Comparison of ENCODE assay signal across 18 cellular contexts in genomic region chr9:93230185-93230584, GRCh38. TPM values are rescaled to one million over a fixed set of nuclear protein-coding genes. Genes with fewer than 3 reads are reported as not detected.
DNase-seq lines count a peak whose midpoint lies in the region; ATAC-seq, FAIRE-seq and TF ChIP-seq lines count a peak whose summit lies in the region.
"Had no signal": no experiment of that assay in that cellular context is flagged by ENCODE, and none has a peak within 500 bp of the region (broad histone marks: within the 10 kb centered on the region; RNA-seq: fewer than 3 reads in every experiment).

No MANE protein-coding gene starts in this region.

- H3K9me3 ChIP-seq in right atrium auricular region = no peaks in the 10 kb centered on the region
- no peaks in the 10 kb centered on the region for H3K9me3 ChIP-seq in duodenal mucosa (ENCODE audit: control insufficient read depth in 1 of 2, low read length in 2 of 2)
- H3K9me3 ChIP-seq in osteoblast (ENCODE audit: low read depth, low read length) = no peaks in the 10 kb centered on the region
- no peaks in the 10 kb centered on the region for H3K9me3 ChIP-seq in esophagus squamous epithelium
- H3K9me3 ChIP-seq: BLaER1, Caco-2 had no signal

- ATAC-seq in left ventricle myocardium superior = no peak
- no peak for ATAC-seq in HG03571 (IDR thresholded peaks at IDR 0.05; ENCODE audit: unreplicated experiment)
- ATAC-seq: HCT116 had no signal

- H4K20me1 ChIP-seq in osteoblast (ENCODE audit: insufficient read depth, low read length) = no peaks in the 10 kb centered on the region

- intact Hi-C loops in left ventricle myocardium superior (cut with micrococcal nuclease) = no loop called here
- intact Hi-C loops in posterior vena cava (cut with DNase I) = no loop called here
- intact Hi-C loops in esophagus squamous epithelium (cut with DNase I) = no loop called here

- TF ChIP-seq POLR2A in esophagus squamous epithelium (IDR thresholded peaks at IDR 0.05) = no peak

- FAIRE-seq in GM19239 (lab: Jason Lieb, UNC) = no peak
- FAIRE-seq: GM12892 had no signal

- TF ChIP-seq CTCF in right atrium auricular region (IDR thresholded peaks at IDR 0.05) = no peak
- no peak for TF ChIP-seq CTCF in osteoblast (IDR thresholded peaks at IDR 0.05; ENCODE audit: extremely low read depth, low read depth, low read length)
- TF ChIP-seq CTCF in esophagus squamous epithelium (IDR thresholded peaks at IDR 0.05) = no peak

- H2AFZ ChIP-seq in osteoblast (ENCODE audit: low read length) = no peak overlapping the region

- 75 to 100% methylated on average over 2 of the region's 6 CpGs for WGBS in esophagus squamous epithelium, 2 donors

- H3K9ac ChIP-seq in duodenal mucosa (ENCODE audit: low read depth in 1 of 2, low read length in 2 of 2) = peak overlapping the region; percentile 30 to 37
- H3K9ac ChIP-seq: BLaER1 had no signal

- no peaks in the 10 kb centered on the region for H3K36me3 ChIP-seq in right atrium auricular region
- H3K36me3 ChIP-seq in duodenal mucosa (ENCODE audit: control insufficient read depth in 1 of 2, insufficient read depth in 2 of 2, low read length in 2 of 2) = peaks cover 0 to 4% of the 10 kb centered on the region in 2 donors
- no peaks in the 10 kb centered on the region for H3K36me3 ChIP-seq in osteoblast (ENCODE audit: insufficient read depth, low read length)
- H3K36me3 ChIP-seq in esophagus squamous epithelium = no peaks in the 10 kb centered on the region

- H3K79me2 ChIP-seq in osteoblast (ENCODE audit: insufficient read depth, low read length) = no peaks in the 10 kb centered on the region

- H3K4me3 ChIP-seq in right atrium auricular region (no peak overlapping the region), duodenal mucosa (ENCODE audit: low read depth in 1 of 2, low read length in 2 of 2) (peak overlapping the region; percentile 3 to 20), osteoblast (ENCODE audit: insufficient read depth, low read length) (no peak overlapping the region), esophagus squamous epithelium (no peak overlapping the region)
- H3K4me3 ChIP-seq: BLaER1 had no signal

- DNase-seq in left ventricle myocardium superior = peak; percentile 15
- no peak for DNase-seq in right atrium auricular region (ENCODE audit: low spot score)
- DNase-seq in osteoblast (ENCODE audit: insufficient read length, low spot score, missing footprints) = peak; percentile 42
- no peak for DNase-seq in GM19239 (ENCODE audit: insufficient read length, low spot score)
- no peak for DNase-seq in posterior vena cava (ENCODE audit: low spot score)
- no peak for DNase-seq in esophagus squamous epithelium (lab: John Stamatoyannopoulos, UW)
- DNase-seq: 8988T; AML-193; Caco-2; CD8-positive, alpha-beta memory T cell; DND-41; GDM1 had no signal

- H3K27me3 ChIP-seq in right atrium auricular region = no peaks in the 10 kb centered on the region
- no peaks in the 10 kb centered on the region for H3K27me3 ChIP-seq in duodenal mucosa (ENCODE audit: control insufficient read depth in 1 of 2, insufficient read depth in 2 of 2, low read length in 2 of 2)
- H3K27me3 ChIP-seq in osteoblast (ENCODE audit: insufficient read depth, low read length) = no peaks in the 10 kb centered on the region
- H3K27me3 ChIP-seq in esophagus squamous epithelium = peaks cover 0 to 43% (median 0%) of the 10 kb centered on the region in 4 donors
- H3K27me3 ChIP-seq: BLaER1 had no signal

- no peak overlapping the region for H3K4me2 ChIP-seq in osteoblast (ENCODE audit: insufficient read depth, low read length)

- peak overlapping the region in 1 of 2 donors; percentile 80 for H3K27ac ChIP-seq in right atrium auricular region
- H3K27ac ChIP-seq in duodenal mucosa (ENCODE audit: low read depth, low read length) = no peak overlapping the region
- H3K27ac ChIP-seq in osteoblast (ENCODE audit: low read depth, low read length) = no peak overlapping the region
- H3K27ac ChIP-seq in esophagus squamous epithelium = no peak overlapping the region
- H3K27ac ChIP-seq: BLaER1 had no signal

- H3K4me1 ChIP-seq in right atrium auricular region (peaks cover 0 to 64% of the 10 kb centered on the region in 2 donors), duodenal mucosa (ENCODE audit: control insufficient read depth in 1 of 2, insufficient read depth in 2 of 2, low read length in 2 of 2) (peaks cover 59 to 74% of the 10 kb centered on the region in 2 donors), osteoblast (ENCODE audit: insufficient read depth, low read length) (no peaks in the 10 kb centered on the region), esophagus squamous epithelium (peaks cover 0 to 5% (median 1%) of the 10 kb centered on the region in 3 donors)
- H3K4me1 ChIP-seq: Caco-2 had no signal

RNA-seq across cellular contexts. Expression of gene WNK2, which starts 46.2 kb away (rescaled TPM):
- total RNA-seq in left ventricle myocardium superior (250 TPM), right atrium auricular region (100 to 1,000 TPM in 1 of 2 donors, 10 to 100 TPM in 1; 61.4 to 132 TPM), osteoblast (not detected in 2 replicates), posterior vena cava (10 to 100 TPM; 34.8 to 39.5 TPM), esophagus squamous epithelium (1 to 10 TPM in 3 of 4 donors, under 1 TPM in 1; 0.40 to 8.8 (median 5.2) TPM)
- total RNA-seq: HT1080 had no signal

Comparison
In these comparisons a context has a peak if more than half of its experiments do, and no peak if none do; other contexts are left out.
1. DNase-seq: peak in left ventricle myocardium superior (single experiment) and osteoblast (single experiment); none in right atrium auricular region (single experiment), GM19239 (single experiment), posterior vena cava (single experiment) and esophagus squamous epithelium (single experiment).
2. H3K4me3 ChIP-seq: peak in duodenal mucosa (2 of 2); none in right atrium auricular region (0 of 2), osteoblast (single experiment) and esophagus squamous epithelium (0 of 4).